Comparison of ENCODE assay signal across 9 cellular contexts in genomic region chr2:237432484-237433092, GRCh38. TPM values are rescaled to one million over a fixed set of nuclear protein-coding genes. Genes with fewer than 3 reads are reported as not detected.
DNase-seq lines count a peak whose midpoint lies in the region; FAIRE-seq and TF ChIP-seq lines count a peak whose summit lies in the region.
"Had no signal": no experiment of that assay in that cellular context is flagged by ENCODE, and none has a peak within 500 bp of the region (broad histone marks: within the 10 kb centered on the region; RNA-seq: fewer than 3 reads in every experiment).

No MANE protein-coding gene starts in this region.

- no peak for TF ChIP-seq POLR2A in endothelial cell of umbilical vein (IDR thresholded peaks at IDR 0.05; ENCODE audit: low read depth, low read length)

- peak overlapping the region; percentile 26 for H3K4me2 ChIP-seq in endothelial cell of umbilical vein (ENCODE audit: insufficient read depth, low read length)

- no peak for FAIRE-seq in endothelial cell of umbilical vein (lab: Jason Lieb, UNC)

- H3K27ac ChIP-seq in endothelial cell of umbilical vein (ENCODE audit: insufficient read depth, low read depth, low read length): no peak overlapping the region

- H3K9me3 ChIP-seq in endothelial cell of umbilical vein (replicated peaks; ENCODE audit: control insufficient read depth, insufficient read depth, low read length): no peaks in the 10 kb centered on the region

- no peaks in the 10 kb centered on the region for H3K9me1 ChIP-seq in endothelial cell of umbilical vein (replicated peaks; ENCODE audit: control insufficient read depth, extremely low read depth, insufficient read depth, low read length)

- dilution Hi-C loops in endothelial cell of umbilical vein (cut with MboI; ENCODE audit: extremely low pct_ligation_motif_present, low sequenced_read_pairs): no loop called here

- no peak overlapping the region for H3K4me3 ChIP-seq in endothelial cell of umbilical vein (replicated peaks in 1 of 3; ENCODE audit: insufficient read depth in 1 of 3, low read depth in 1 of 3, low read length in 3 of 3)

- intact Hi-C loops in endothelial cell of umbilical vein (cut with micrococcal nuclease): no loop called here

- peaks cover 8% of the 10 kb centered on the region for H3K4me1 ChIP-seq in endothelial cell of umbilical vein (ENCODE audit: control insufficient read depth, extremely low read depth, insufficient read depth, low read length)

- no peaks in the 10 kb centered on the region for H4K20me1 ChIP-seq in endothelial cell of umbilical vein (replicated peaks; ENCODE audit: control insufficient read depth, extremely low read depth, insufficient read depth, low read length)

- BruUV-seq in endothelial cell of umbilical vein (replicated peaks; lab: Mats Ljungman, UMichigan): no TSS peak

- H3K27me3 ChIP-seq in endothelial cell of umbilical vein (ENCODE audit: control insufficient read depth in 2 of 2, insufficient read depth in 2 of 2, low read length in 2 of 2): peaks cover 7 to 15% of the 10 kb centered on the region in 2 experiments

- no peak for TF ChIP-seq CTCF in endothelial cell of umbilical vein (IDR thresholded peaks at IDR 0.05; ENCODE audit: extremely low read depth in 1 of 2, insufficient read depth in 1 of 2, low read depth in 1 of 2, low read length in 2 of 2)

- no peak overlapping the region for H3K9ac ChIP-seq in endothelial cell of umbilical vein (replicated peaks; ENCODE audit: extremely low read depth, insufficient read depth, low read length)

- H3K36me3 ChIP-seq in endothelial cell of umbilical vein (ENCODE audit: control insufficient read depth in 2 of 2, extremely low read depth in 1 of 2, insufficient read depth in 2 of 2, low read length in 2 of 2): no peaks in the 10 kb centered on the region

- H2AFZ ChIP-seq in endothelial cell of umbilical vein (ENCODE audit: low read depth, low read length): peak overlapping the region; percentile 31

- H3K79me2 ChIP-seq in endothelial cell of umbilical vein (ENCODE audit: control insufficient read depth, insufficient read depth, low read length): no peaks in the 10 kb centered on the region

- DNase-seq in GOT3 (lab: John Stamatoyannopoulos, UW) (peak; percentile 73), endothelial cell of umbilical vein (ENCODE audit: low read depth, low spot score) (no peak), NCI-H2196 (lab: John Stamatoyannopoulos, UW; ENCODE audit: unreplicated experiment) (no peak), SHP77 (lab: John Stamatoyannopoulos, UW) (no peak), NCI-H2107 treated with DMSO at 0.1 percent for 48 hours (lab: John Stamatoyannopoulos, UW; ENCODE audit: unreplicated experiment) (no peak), DMS 273 (lab: John Stamatoyannopoulos, UW; ENCODE audit: unreplicated experiment) (no peak)
- peak; percentile 57 to 74 for DNase-seq in activated CD4-positive, alpha-beta T cell treated with anti-CD3 and anti-CD28 coated beads, Interleukin-2, amount 50 U/mL, for 24 hours (ENCODE audit: low read depth in 1 of 2, low spot score in 1 of 2)
- DNase-seq in stimulated activated CD4-positive, alpha-beta T cell treated with anti-CD3 and anti-CD28 coated beads, Interleukin-15, amount 100 ng/mL, for 48 hours (ENCODE audit: low read depth in 2 of 2): peak; percentile 89 to 90

- CTCF ChIA-PET in endothelial cell of umbilical vein (lab: Charles Lee): interaction anchor here (0.6 to 2.6 kb wide), 3 partner anchors 11 to 140 kb away, joined by 3 to 15 read pairs (median 4); no protein-coding TSS in a partner anchor

- POLR2A ChIA-PET in endothelial cell of umbilical vein (lab: Charles Lee): no interaction called here

TF ChIP-seq in endothelial cell of umbilical vein, 7 proteins besides CTCF, POLR2A, EP300 and RAD21:
- TF ChIP-seq GATA2 (IDR thresholded peaks at IDR 0.05; ENCODE audit: insufficient read depth, insufficient read length, low read depth, low read length) (peak; percentile 44), EZH2 (IDR thresholded peaks at IDR 0.05; ENCODE audit: borderline replicate concordance, low read depth, low read length, severe bottlenecking) (peak; percentile 31), FOS (IDR thresholded peaks at IDR 0.05; ENCODE audit: borderline replicate concordance, insufficient read depth, low read length) (peak; percentile 27), JUN (IDR thresholded peaks at IDR 0.05; ENCODE audit: borderline replicate concordance, insufficient read depth, insufficient read length, low read depth) (no peak), MAX (IDR thresholded peaks at IDR 0.05; ENCODE audit: insufficient read depth, insufficient read length) (no peak)
TF ChIP-seq in endothelial cell of umbilical vein: peak in this region for 3.

RNA-seq across cellular contexts. Expression of gene COL6A3, which starts 18.6 kb away (rescaled TPM):
- not detected in 2 replicates for total RNA-seq in endothelial cell of umbilical vein
- polyA plus RNA-seq in endothelial cell of umbilical vein: 0.03 TPM in 1 of 2 replicates, not detected in the other
- polyA plus RNA-seq in endothelial cell of umbilical vein (2011; cell fraction: cytosol; rRNA removed): not detected in 2 replicates
- 0.04 and 0.10 TPM in 2 replicates for polyA plus RNA-seq in endothelial cell of umbilical vein (2011; cell fraction: nucleus; rRNA removed)
- not detected in 2 replicates for polyA plus RNA-seq in endothelial cell of umbilical vein (2012)
- polyA minus RNA-seq in endothelial cell of umbilical vein: not detected in 2 replicates
- polyA minus RNA-seq in endothelial cell of umbilical vein (2011; cell fraction: cytosol; rRNA and poly(A)+ RNA removed): not detected
- polyA minus RNA-seq in endothelial cell of umbilical vein (2011; cell fraction: nucleus; rRNA and poly(A)+ RNA removed): not detected in 2 replicates

RNA-seq across cellular contexts. Expression of gene MLPH, which starts 54.5 kb away (rescaled TPM):
- total RNA-seq in endothelial cell of umbilical vein: not detected in 2 replicates
- not detected in 2 replicates for polyA plus RNA-seq in endothelial cell of umbilical vein
- polyA plus RNA-seq in endothelial cell of umbilical vein (2011; cell fraction: cytosol; rRNA removed): not detected in 2 replicates
- 0.20 TPM in 1 of 2 replicates, not detected in the other for polyA plus RNA-seq in endothelial cell of umbilical vein (2011; cell fraction: nucleus; rRNA removed)
- polyA plus RNA-seq in endothelial cell of umbilical vein (2012): not detected in 2 replicates
- not detected in 2 replicates for polyA minus RNA-seq in endothelial cell of umbilical vein
- polyA minus RNA-seq in endothelial cell of umbilical vein (2011; cell fraction: cytosol; rRNA and poly(A)+ RNA removed): not detected
- polyA minus RNA-seq in endothelial cell of umbilical vein (2011; cell fraction: nucleus; rRNA and poly(A)+ RNA removed): not detected in 2 replicates
- total RNA-seq: neural crest cell had no signal

Comparison
In these comparisons a context has a peak if more than half of its experiments do, and no peak if none do; other contexts are left out.
1. DNase-seq: peak in GOT3 (single experiment), activated CD4-positive, alpha-beta T cell treated with anti-CD3 and anti-CD28 coated beads, Interleukin-2, amount 50 U/mL, for 24 hours (2 of 2) and stimulated activated CD4-positive, alpha-beta T cell treated with anti-CD3 and anti-CD28 coated beads, Interleukin-15, amount 100 ng/mL, for 48 hours (2 of 2); none in endothelial cell of umbilical vein (single experiment), NCI-H2196 (single experiment), SHP77 (0 of 2), NCI-H2107 treated with DMSO at 0.1 percent for 48 hours (single experiment) and DMS 273 (single experiment).